8 cellular contexts compared by ENCODE assay signal in genomic region chrX:1453951-1454785, GRCh38. TPM values are rescaled to one million over a fixed set of nuclear protein-coding genes. Genes with fewer than 3 reads are reported as not detected.
DNase-seq lines count a peak whose midpoint lies in the region; ATAC-seq and TF ChIP-seq lines count a peak whose summit lies in the region.

No MANE protein-coding gene starts in this region.

- H3K18ac ChIP-seq in trophoblast cell (ENCODE audit: low read length) = no peak overlapping the region

- H3K9ac ChIP-seq in trophoblast cell (ENCODE audit: low read length) = no peak overlapping the region

- H3K36me3 ChIP-seq in CD8-positive, alpha-beta memory T cell (ENCODE audit: insufficient read depth, low read length) = no peaks in the 10 kb centered on the region
- H3K36me3 ChIP-seq in trophoblast cell (ENCODE audit: control insufficient read depth in 1 of 2, insufficient read depth in 2 of 2, low read length in 2 of 2) = no peaks in the 10 kb centered on the region
- H3K36me3 ChIP-seq in upper lobe of left lung = no peaks in the 10 kb centered on the region

- peaks cover 2% of the 10 kb centered on the region for H3K79me2 ChIP-seq in trophoblast cell (ENCODE audit: control insufficient read depth, insufficient read depth, low read length, poor library complexity)

- no peak overlapping the region for H4K12ac ChIP-seq in trophoblast cell (ENCODE audit: low read depth, low read length)

- H3K9me3 ChIP-seq in CD8-positive, alpha-beta memory T cell (ENCODE audit: low read length) = no peaks in the 10 kb centered on the region
- peaks cover 3% of the 10 kb centered on the region for H3K9me3 ChIP-seq in trophoblast cell (ENCODE audit: insufficient read depth, low read depth, low read length)
- H3K9me3 ChIP-seq in upper lobe of left lung = no peaks in the 10 kb centered on the region

- DNase-seq in CD8-positive, alpha-beta memory T cell = peak; percentile 85 to 91 (median 89)
- DNase-seq in activated T-cell treated with anti-CD3 and anti-CD28 coated beads, Interleukin-2, amount 50 U/mL, for 4 hours = peak; percentile 94
- DNase-seq in foreskin keratinocyte = peak; percentile 16 to 61
- peak; percentile 82 to 90 for DNase-seq in trophoblast cell
- peak; percentile 85 to 98 for DNase-seq in upper lobe of left lung
- no peak for DNase-seq in NOMO-1 (lab: John Stamatoyannopoulos, UW; ENCODE audit: unreplicated experiment in 2 of 2)

- no CpG with 5 or more reads among the region's 45 CpGs for WGBS in trophoblast cell (ENCODE audit: extremely low coverage, insufficient coverage, insufficient read length)
- WGBS in upper lobe of left lung, 2 donors = 9 to 15% methylated on average over 14 to 24 of the region's 45 CpGs

- H3K9me3 Mint-ChIP-seq in CD8-positive, alpha-beta memory T cell = peaks cover 0 to 3% (median 0%) of the 10 kb centered on the region in 5 donors
- no peaks in the 10 kb centered on the region for H3K9me3 Mint-ChIP-seq in activated T-cell treated with anti-CD3 and anti-CD28 coated beads, Interleukin-2, amount 50 U/mL, for 4 hours

- H3K4me3 Mint-ChIP-seq in CD8-positive, alpha-beta memory T cell = peak overlapping the region; percentile 69 to 88 (median 79)
- H3K4me3 Mint-ChIP-seq in activated T-cell treated with anti-CD3 and anti-CD28 coated beads, Interleukin-2, amount 50 U/mL, for 4 hours = peak overlapping the region; percentile 70

- no peak overlapping the region for H2AK5ac ChIP-seq in trophoblast cell (ENCODE audit: low read length)

- no peak overlapping the region for H2BK12ac ChIP-seq in trophoblast cell (ENCODE audit: low read length)

- no peak overlapping the region for H4K8ac ChIP-seq in trophoblast cell (ENCODE audit: low read depth, low read length)

- no peak overlapping the region for H2BK120ac ChIP-seq in trophoblast cell (ENCODE audit: insufficient read depth, low read length, poor library complexity)

- POLR2A ChIA-PET in CD8-positive, alpha-beta memory T cell (lab: Charles Lee) = no interaction called here

- ATAC-seq in GM21619 (IDR thresholded peaks at IDR 0.05; ENCODE audit: unreplicated experiment) (peak; percentile 29), foreskin keratinocyte (peak; percentile 56), upper lobe of left lung (ENCODE audit: low FRiP score in 2 of 2) (peak; percentile 34 to 65)
- peak; percentile 48 to 54 for ATAC-seq in activated T-cell treated with anti-CD3 and anti-CD28 coated beads, Interleukin-2, amount 50 U/mL, for 4 hours

- no peaks in the 10 kb centered on the region for H3K27me3 ChIP-seq in CD8-positive, alpha-beta memory T cell (ENCODE audit: insufficient read depth, low read length, poor library complexity, severe bottlenecking)
- no peaks in the 10 kb centered on the region for H3K27me3 ChIP-seq in foreskin keratinocyte
- no peaks in the 10 kb centered on the region for H3K27me3 ChIP-seq in trophoblast cell (ENCODE audit: insufficient read depth, low read length)
- H3K27me3 ChIP-seq in upper lobe of left lung = no peaks in the 10 kb centered on the region

- H3K27me3 Mint-ChIP-seq in CD8-positive, alpha-beta memory T cell = peaks cover 0 to 2% of the 10 kb centered on the region in 2 donors
- H3K27me3 Mint-ChIP-seq in activated T-cell treated with anti-CD3 and anti-CD28 coated beads, Interleukin-2, amount 50 U/mL, for 4 hours (ENCODE audit: low read depth) = no peaks in the 10 kb centered on the region

- peaks cover 5% of the 10 kb centered on the region for H3K79me1 ChIP-seq in trophoblast cell (ENCODE audit: low read length)

- H3K4ac ChIP-seq in trophoblast cell (ENCODE audit: low read depth, low read length) = no peak overlapping the region

- H3K4me2 ChIP-seq in trophoblast cell (ENCODE audit: low read length) = peak overlapping the region; percentile 67

- TF ChIP-seq POLR2A in upper lobe of left lung (IDR thresholded peaks at IDR 0.05) = no peak

- TF ChIP-seq CTCF in LNCAP (IDR thresholded peaks at IDR 0.05) (peak; percentile 94), foreskin keratinocyte (conservative IDR thresholded peaks at IDR 0.05) (peak; percentile 94), upper lobe of left lung (IDR thresholded peaks at IDR 0.05) (peak; percentile 96 to 98 (median 97))

- no peak for TF ChIP-seq EP300 in upper lobe of left lung (IDR thresholded peaks at IDR 0.05)

- no peak overlapping the region for H3K4me3 ChIP-seq in CD8-positive, alpha-beta memory T cell (ENCODE audit: low read length)
- H3K4me3 ChIP-seq in trophoblast cell (ENCODE audit: low read depth, low read length) (peak overlapping the region; percentile 58), upper lobe of left lung (peak overlapping the region; percentile 28 to 83 (median 77))

- peaks cover 39% of the 10 kb centered on the region for H3K4me1 ChIP-seq in CD8-positive, alpha-beta memory T cell (ENCODE audit: insufficient read depth, low read length)
- H3K4me1 ChIP-seq in foreskin keratinocyte (no peaks in the 10 kb centered on the region), trophoblast cell (ENCODE audit: control insufficient read depth in 1 of 2, insufficient read depth in 2 of 2, low read length in 2 of 2) (peaks cover 2 to 5% of the 10 kb centered on the region in 2 experiments), upper lobe of left lung (peaks cover 6 to 29% (median 17%) of the 10 kb centered on the region in 4 donors)

- H4K91ac ChIP-seq in trophoblast cell (ENCODE audit: low read depth, low read length) = no peak overlapping the region

- CTCF ChIA-PET in CD8-positive, alpha-beta memory T cell (lab: Charles Lee) = no interaction called here

- no peak overlapping the region for H3K27ac ChIP-seq in CD8-positive, alpha-beta memory T cell (ENCODE audit: low read depth, low read length)
- no peak overlapping the region for H3K27ac ChIP-seq in foreskin keratinocyte
- no peak overlapping the region for H3K27ac ChIP-seq in trophoblast cell (ENCODE audit: low read depth, low read length)
- H3K27ac ChIP-seq in upper lobe of left lung = peak overlapping the region; percentile 59 to 97 (median 92)

- peaks cover 2 to 5% (median 3%) of the 10 kb centered on the region in 3 donors for H3K36me3 Mint-ChIP-seq in CD8-positive, alpha-beta memory T cell
- peaks cover 3% of the 10 kb centered on the region for H3K36me3 Mint-ChIP-seq in activated T-cell treated with anti-CD3 and anti-CD28 coated beads, Interleukin-2, amount 50 U/mL, for 4 hours (ENCODE audit: insufficient read depth)

- no peak overlapping the region for H3K14ac ChIP-seq in trophoblast cell (ENCODE audit: low read length)

- no peak overlapping the region for H2BK5ac ChIP-seq in trophoblast cell (ENCODE audit: low read depth, low read length, poor library complexity)

- no peak overlapping the region for H3K23ac ChIP-seq in trophoblast cell (ENCODE audit: low read length)

- H2AFZ ChIP-seq in trophoblast cell (ENCODE audit: insufficient read depth, low read length, poor library complexity) = no peak overlapping the region

- peaks cover 26 to 37% (median 29%) of the 10 kb centered on the region in 3 donors for H3K4me1 Mint-ChIP-seq in CD8-positive, alpha-beta memory T cell
- H3K4me1 Mint-ChIP-seq in activated T-cell treated with anti-CD3 and anti-CD28 coated beads, Interleukin-2, amount 50 U/mL, for 4 hours (ENCODE audit: low read depth) = peaks cover 20% of the 10 kb centered on the region

- H3K27ac Mint-ChIP-seq in CD8-positive, alpha-beta memory T cell = peak overlapping the region; percentile 45 to 95 (median 88)

RNA-seq across cellular contexts. Expression of gene ASMTL, which starts 1.5 kb away (rescaled TPM):
- total RNA-seq in CD8-positive, alpha-beta memory T cell = 10 to 100 TPM; 26.1 to 26.5 TPM
- polyA plus RNA-seq in CD8-positive, alpha-beta memory T cell = 47.9 TPM
- total RNA-seq in activated T-cell treated with anti-CD3 and anti-CD28 coated beads, Interleukin-2, amount 50 U/mL, for 4 hours = 10 to 100 TPM; 33.0 to 53.2 (median 36.9) TPM
- total RNA-seq in foreskin keratinocyte (16.4 and 21.3 TPM in 2 replicates), upper lobe of left lung (10 to 100 TPM; 11.0 to 28.3 (median 23.2) TPM)
- 20.3 and 23.4 TPM in 2 replicates for polyA plus RNA-seq in foreskin keratinocyte
- 25.0 and 26.2 TPM in 2 replicates for polyA plus RNA-seq in trophoblast cell (2013)

Comparison
In these comparisons a context has a peak if more than half of its experiments do, and no peak if none do; other contexts are left out.
1. DNase-seq: peak in CD8-positive, alpha-beta memory T cell (5 of 5), activated T-cell treated with anti-CD3 and anti-CD28 coated beads, Interleukin-2, amount 50 U/mL, for 4 hours (single experiment), foreskin keratinocyte (2 of 2), trophoblast cell (2 of 2) and upper lobe of left lung (2 of 2); none in NOMO-1 (0 of 2).
2. H3K27ac ChIP-seq: peak in upper lobe of left lung (4 of 4); none in CD8-positive, alpha-beta memory T cell (single experiment), foreskin keratinocyte (single experiment) and trophoblast cell (single experiment).
3. Peak in every context shown above with its lines, with median percentiles within 50 percentile points of each other: ATAC-seq and CTCF ChIP-seq.